11 cellular contexts compared by ENCODE assay signal in the genomic region with DNA sequence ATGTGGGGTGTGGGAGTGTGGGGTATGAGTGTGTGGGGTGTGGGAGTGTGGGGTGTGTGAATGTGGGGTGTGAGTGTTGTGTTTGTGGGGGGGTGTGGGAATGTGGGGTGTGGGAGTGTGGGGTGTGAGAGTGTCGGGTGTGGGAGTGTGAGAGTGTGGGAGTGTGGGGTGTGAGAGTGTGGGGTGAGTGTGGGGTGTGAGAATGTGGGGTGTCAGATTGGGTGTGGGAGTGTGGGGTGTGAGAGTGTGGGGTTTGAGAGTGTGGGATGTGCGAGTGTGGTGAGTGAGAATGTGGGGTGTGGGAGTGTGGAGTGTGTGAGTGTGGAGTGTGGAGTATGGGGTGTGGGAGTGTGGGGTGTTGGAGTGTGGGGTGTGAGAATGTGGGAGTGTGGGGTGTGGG. TPM values are rescaled to one million over a fixed set of nuclear protein-coding genes. Genes with fewer than 3 reads are reported as not detected.
"Had no signal": no experiment of that assay in that cellular context is flagged by ENCODE, and none has a peak within 500 bp of the region (broad histone marks: within the 10 kb centered on the region; RNA-seq: fewer than 3 reads in every experiment).

No MANE protein-coding gene starts in this region.

- H3K4me3 ChIP-seq: GM23248 had no signal

- H2AFZ ChIP-seq: GM23248 had no signal

- FAIRE-seq: H54, HepG2 had no signal

- DNase-seq: GM23248, GOT3, H9, HCEC 1CT, Karpas-422, KBM-7 had no signal

- ATAC-seq: HepG2 had no signal

- H3K9ac ChIP-seq: GM23248, KMS-11 had no signal

- H3K4me2 ChIP-seq: KMS-11 had no signal

- H3K27ac ChIP-seq: GM23248, KMS-11 had no signal

RNA-seq across cellular contexts. Expression of a gene that starts 50.1 kb away (rescaled TPM):
- total RNA-seq: GM23248, HepG2, HT-29 had no signal
- polyA plus RNA-seq: GM23248, HepG2, IgD-negative memory B cell had no signal
